ENCODE assay signal across 1 cellular context in genomic region chr17:48478224-48479013, GRCh38.
TF ChIP-seq lines count a peak whose summit lies in the region.

No MANE protein-coding gene starts in this region.

TF ChIP-seq in K562, 482 proteins besides CTCF, POLR2A, EP300 and RAD21 (continued from another document and continues in another):
- TF ChIP-seq, protein P1, sequence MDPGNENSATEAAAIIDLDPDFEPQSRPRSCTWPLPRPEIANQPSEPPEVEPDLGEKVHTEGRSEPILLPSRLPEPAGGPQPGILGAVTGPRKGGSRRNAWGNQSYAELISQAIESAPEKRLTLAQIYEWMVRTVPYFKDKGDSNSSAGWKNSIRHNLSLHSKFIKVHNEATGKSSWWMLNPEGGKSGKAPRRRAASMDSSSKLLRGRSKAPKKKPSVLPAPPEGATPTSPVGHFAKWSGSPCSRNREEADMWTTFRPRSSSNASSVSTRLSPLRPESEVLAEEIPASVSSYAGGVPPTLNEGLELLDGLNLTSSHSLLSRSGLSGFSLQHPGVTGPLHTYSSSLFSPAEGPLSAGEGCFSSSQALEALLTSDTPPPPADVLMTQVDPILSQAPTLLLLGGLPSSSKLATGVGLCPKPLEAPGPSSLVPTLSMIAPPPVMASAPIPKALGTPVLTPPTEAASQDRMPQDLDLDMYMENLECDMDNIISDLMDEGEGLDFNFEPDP (CRISPR knock-in tag; IDR thresholded peaks at IDR 0.05), result no peak
- TF ChIP-seq RUNX1 (IDR thresholded peaks at IDR 0.05; ENCODE audit: low read depth), result no peak
- TF ChIP-seq TAF9B (IDR thresholded peaks at IDR 0.05; ENCODE audit: partially characterized antibody), result no peak
- TF ChIP-seq, protein P2, sequence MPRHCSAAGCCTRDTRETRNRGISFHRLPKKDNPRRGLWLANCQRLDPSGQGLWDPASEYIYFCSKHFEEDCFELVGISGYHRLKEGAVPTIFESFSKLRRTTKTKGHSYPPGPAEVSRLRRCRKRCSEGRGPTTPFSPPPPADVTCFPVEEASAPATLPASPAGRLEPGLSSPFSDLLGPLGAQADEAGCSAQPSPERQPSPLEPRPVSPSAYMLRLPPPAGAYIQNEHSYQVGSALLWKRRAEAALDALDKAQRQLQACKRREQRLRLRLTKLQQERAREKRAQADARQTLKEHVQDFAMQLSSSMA (CRISPR knock-in tag; IDR thresholded peaks at IDR 0.05), result no peak
- TF ChIP-seq, protein P3, sequence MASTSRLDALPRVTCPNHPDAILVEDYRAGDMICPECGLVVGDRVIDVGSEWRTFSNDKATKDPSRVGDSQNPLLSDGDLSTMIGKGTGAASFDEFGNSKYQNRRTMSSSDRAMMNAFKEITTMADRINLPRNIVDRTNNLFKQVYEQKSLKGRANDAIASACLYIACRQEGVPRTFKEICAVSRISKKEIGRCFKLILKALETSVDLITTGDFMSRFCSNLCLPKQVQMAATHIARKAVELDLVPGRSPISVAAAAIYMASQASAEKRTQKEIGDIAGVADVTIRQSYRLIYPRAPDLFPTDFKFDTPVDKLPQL (IDR thresholded peaks at IDR 0.05; ENCODE audit: extremely low read depth, insufficient read length), result no peak
- no peak for TF ChIP-seq SRSF1 (IDR thresholded peaks at IDR 0.05; ENCODE audit: low read depth, low read length)
- no peak for TF ChIP-seq ZNF778 (CRISPR knock-in tag; IDR thresholded peaks at IDR 0.05)
- TF ChIP-seq SMARCB1 (IDR thresholded peaks at IDR 0.05; ENCODE audit: insufficient read length, low read depth), result no peak
- TF ChIP-seq KLF10 (CRISPR knock-in tag; IDR thresholded peaks at IDR 0.05), result no peak
- no peak for TF ChIP-seq TAF15 (IDR thresholded peaks at IDR 0.05; ENCODE audit: low read depth, low read length)
- no peak for TF ChIP-seq FOXK1 (CRISPR knock-in tag; IDR thresholded peaks at IDR 0.05; ENCODE audit: borderline replicate concordance)
- TF ChIP-seq KLF16 (IDR thresholded peaks at IDR 0.05), result peak; percentile 81
- TF ChIP-seq, protein P4, sequence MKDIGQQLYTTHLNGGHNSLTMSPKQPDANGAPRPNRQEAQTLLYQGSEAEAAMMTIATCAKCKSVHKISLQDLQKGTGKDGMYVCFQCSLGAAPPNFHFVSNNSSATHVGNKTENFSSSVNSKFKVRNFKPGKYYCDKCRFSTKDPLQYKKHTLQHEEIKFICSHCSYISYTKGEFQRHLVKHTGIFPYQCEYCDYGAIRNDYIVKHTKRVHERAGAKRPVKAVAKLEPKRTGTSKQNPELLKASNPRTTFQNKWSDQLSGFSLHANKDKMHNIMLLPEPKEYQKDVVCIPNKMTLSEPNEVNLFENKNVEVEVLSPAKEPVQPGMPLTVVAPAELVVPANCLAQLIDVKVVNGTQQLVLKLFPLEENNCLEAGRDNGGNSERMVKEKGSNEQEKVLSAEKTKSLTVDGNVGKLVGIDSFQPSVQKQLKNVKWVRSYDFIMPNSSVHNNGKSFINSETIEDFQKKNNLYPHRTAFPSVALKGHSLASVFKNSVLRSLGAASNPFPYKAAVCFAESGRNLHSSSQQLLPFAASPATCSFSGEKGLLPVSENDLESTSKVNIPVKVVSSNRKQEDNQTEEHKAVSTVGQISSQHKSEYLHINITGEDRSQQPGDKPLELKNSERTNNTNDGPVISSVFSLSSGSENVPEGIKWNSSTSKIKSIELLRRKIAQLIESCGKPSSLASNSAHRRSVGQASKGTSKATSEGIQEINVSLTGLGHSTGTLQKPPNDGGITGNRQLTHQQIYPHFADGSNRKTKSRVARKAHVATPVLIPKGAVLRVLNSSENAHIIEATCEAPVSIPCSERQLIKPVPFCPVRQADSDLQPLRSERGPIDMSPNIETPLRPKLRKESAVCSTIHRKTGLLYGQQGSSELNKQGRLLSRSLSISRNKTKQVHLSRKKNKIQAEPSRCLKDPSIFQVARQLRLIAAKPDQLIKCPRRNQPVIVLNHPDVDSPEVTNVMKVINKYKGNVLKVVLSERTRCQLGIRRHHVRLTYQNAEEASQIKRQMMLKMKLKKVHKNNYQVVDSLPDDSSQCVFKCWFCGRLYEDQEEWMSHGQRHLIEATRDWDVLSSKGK (CRISPR knock-in tag; IDR thresholded peaks at IDR 0.05), result no peak
- no peak for TF ChIP-seq MEF2A (IDR thresholded peaks at IDR 0.05; ENCODE audit: control insufficient read depth, low read depth, low read length)
- no peak for TF ChIP-seq ZHX1 (conservative IDR thresholded peaks at IDR 0.05; ENCODE audit: low read length)
- TF ChIP-seq ZNF780A (CRISPR knock-in tag; IDR thresholded peaks at IDR 0.05), result no peak
- peak; percentile 94 for TF ChIP-seq ATF7 (IDR thresholded peaks at IDR 0.05)
- TF ChIP-seq ZNF696 (CRISPR knock-in tag; conservative IDR thresholded peaks at IDR 0.05), result no peak
- TF ChIP-seq RBM14 (IDR thresholded peaks at IDR 0.05; ENCODE audit: borderline replicate concordance, insufficient read depth, low read depth, low read length), result no peak
- no peak for TF ChIP-seq HEY1 (CRISPR knock-in tag; IDR thresholded peaks at IDR 0.05; ENCODE audit: borderline replicate concordance)
- no peak for TF ChIP-seq SIN3B (IDR thresholded peaks at IDR 0.05; ENCODE audit: low read depth)
- TF ChIP-seq MED1 (CRISPR knock-in tag; IDR thresholded peaks at IDR 0.05; ENCODE audit: borderline replicate concordance), result no peak
- no peak for TF ChIP-seq ZNF133 (CRISPR knock-in tag; IDR thresholded peaks at IDR 0.05)
- no peak for TF ChIP-seq IRF9 (tag; IDR thresholded peaks at IDR 0.05)
- TF ChIP-seq CSDE1 (IDR thresholded peaks at IDR 0.05), result no peak
- TF ChIP-seq ADNP (tag; IDR thresholded peaks at IDR 0.05), result peak; percentile 52; the same call in 1 of the 2 replicates
- TF ChIP-seq ZNF561 (CRISPR knock-in tag; conservative IDR thresholded peaks at IDR 0.05), result no peak
- TF ChIP-seq ZNF766 (CRISPR knock-in tag; conservative IDR thresholded peaks at IDR 0.05), result peak; percentile 89; the same call in 1 of the 2 replicates
- TF ChIP-seq E2F8 (IDR thresholded peaks at IDR 0.05; ENCODE audit: low read depth, partially characterized antibody), result no peak
- 0 out of 4 replicates have a peak, but pooled peaks of 1 of the 2 experiments have one; percentile 27 for TF ChIP-seq HDAC1 (IDR thresholded peaks at IDR 0.05)
- TF ChIP-seq HNRNPUL1 (IDR thresholded peaks at IDR 0.05; ENCODE audit: low read length), result no peak
- peak; percentile 97 for TF ChIP-seq ETV5 (CRISPR knock-in tag; IDR thresholded peaks at IDR 0.05; ENCODE audit: low read depth)
- no peak for TF ChIP-seq ASH1L (IDR thresholded peaks at IDR 0.05; ENCODE audit: borderline replicate concordance, low read depth, partially characterized antibody)
- no peak for TF ChIP-seq SRSF9 (IDR thresholded peaks at IDR 0.05; ENCODE audit: borderline replicate concordance, low read depth, low read length)
- no peak for TF ChIP-seq POLR2AphosphoS2 (IDR thresholded peaks at IDR 0.05; ENCODE audit: low read length)
- no peak for TF ChIP-seq RBM34 (IDR thresholded peaks at IDR 0.05; ENCODE audit: borderline replicate concordance, insufficient read depth, low read length)
- TF ChIP-seq NFRKB (IDR thresholded peaks at IDR 0.05; ENCODE audit: low read depth), result peak; percentile 55; the same call in 1 of the 2 replicates
- TF ChIP-seq ZNF217 (CRISPR knock-in tag; IDR thresholded peaks at IDR 0.05), result no peak
- peak; percentile 96 for TF ChIP-seq SOX6 (IDR thresholded peaks at IDR 0.05)
- TF ChIP-seq C11orf30 (IDR thresholded peaks at IDR 0.05; ENCODE audit: low read depth), result no peak
- TF ChIP-seq RFX5 (IDR thresholded peaks at IDR 0.05; ENCODE audit: low read depth, low read length), result no peak
- no peak for TF ChIP-seq ZNF232 (CRISPR knock-in tag; IDR thresholded peaks at IDR 0.05)
- no peak for TF ChIP-seq ZFP36 (IDR thresholded peaks at IDR 0.05; ENCODE audit: low read depth, low read length, partially characterized antibody)
- peak; percentile 53 for TF ChIP-seq TFAP4 (CRISPR knock-in tag; IDR thresholded peaks at IDR 0.05; ENCODE audit: borderline replicate concordance)
- no peak for TF ChIP-seq TFE3 (CRISPR knock-in tag; IDR thresholded peaks at IDR 0.05)
- no peak for TF ChIP-seq ZNF3 (CRISPR knock-in tag; IDR thresholded peaks at IDR 0.05)
- TF ChIP-seq ZSCAN32 (CRISPR knock-in tag; IDR thresholded peaks at IDR 0.05), result no peak
- TF ChIP-seq BRF2 (IDR thresholded peaks at IDR 0.05; ENCODE audit: borderline replicate concordance, insufficient read depth, insufficient read length), result no peak
- TF ChIP-seq ZNF398 (CRISPR knock-in tag; IDR thresholded peaks at IDR 0.05), result no peak
- no peak for TF ChIP-seq ZNF239 (CRISPR knock-in tag; IDR thresholded peaks at IDR 0.05)
